Comparison of ENCODE assay signal across 1 cellular context in the genomic region with DNA sequence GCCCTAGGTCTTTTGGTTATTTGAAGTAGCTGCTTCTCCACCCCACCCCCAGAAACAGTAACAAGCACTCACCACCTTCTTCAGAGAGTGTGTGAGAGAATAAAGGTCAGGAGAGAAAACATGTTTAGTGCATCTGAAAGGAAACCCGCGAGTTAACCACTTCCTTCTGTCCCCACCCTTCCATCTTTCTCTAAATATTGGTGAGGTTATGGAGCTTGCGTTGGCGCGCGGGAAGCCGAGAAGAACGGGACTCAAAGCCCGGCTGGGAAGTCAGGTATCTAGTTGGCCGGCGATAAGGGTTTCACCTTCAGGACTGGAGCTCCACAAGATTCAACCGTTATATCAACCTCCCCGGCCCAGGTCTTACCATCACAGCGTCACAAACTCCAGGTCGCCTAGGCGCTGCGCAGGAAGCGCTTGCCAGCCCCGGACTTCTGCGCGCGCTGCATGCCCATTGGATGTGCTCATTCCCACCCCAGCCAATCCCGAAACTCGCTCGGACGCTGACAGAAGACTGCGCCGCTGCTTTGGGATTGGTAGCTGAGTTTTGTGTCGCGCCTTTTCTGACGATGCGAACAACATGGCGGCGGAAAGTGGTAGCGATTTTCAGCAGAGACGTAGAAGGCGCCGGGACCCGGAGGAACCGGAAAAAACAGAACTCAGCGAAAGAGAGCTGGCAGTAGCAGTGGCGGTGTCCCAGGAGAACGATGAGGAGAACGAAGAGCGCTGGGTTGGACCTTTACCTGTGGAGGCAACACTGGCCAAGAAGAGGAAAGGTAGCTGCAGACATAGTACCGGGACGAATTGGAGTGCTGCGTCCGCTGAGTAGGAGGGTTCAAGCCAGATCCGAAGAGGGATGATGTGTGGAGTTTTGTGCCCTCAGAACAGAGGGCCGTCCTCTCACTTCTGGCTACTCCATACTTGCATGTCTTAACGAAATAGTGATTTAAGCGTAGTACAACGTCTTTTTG.
A peak's percentile ranks its signal among the peaks of the same experiment; 100 is the strongest.
TF ChIP-seq lines count a peak whose summit lies in the region.

A gene with protein sequence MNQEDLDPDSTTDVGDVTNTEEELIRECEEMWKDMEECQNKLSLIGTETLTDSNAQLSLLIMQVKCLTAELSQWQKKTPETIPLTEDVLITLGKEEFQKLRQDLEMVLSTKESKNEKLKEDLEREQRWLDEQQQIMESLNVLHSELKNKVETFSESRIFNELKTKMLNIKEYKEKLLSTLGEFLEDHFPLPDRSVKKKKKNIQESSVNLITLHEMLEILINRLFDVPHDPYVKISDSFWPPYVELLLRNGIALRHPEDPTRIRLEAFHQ (minus strand): TSS at position 438 of the 971 bp plus-strand sequence. CDS start 8,261 bp downstream, outside the sequence.
A gene (plus strand): TSS at position 566 of the 971 bp plus-strand sequence. CDS start 15 bp downstream, at position 581.

TF ChIP-seq in GM12878, 131 proteins besides CTCF, POLR2A, EP300 and RAD21 (continued from another document):
- TF ChIP-seq, protein P1, sequence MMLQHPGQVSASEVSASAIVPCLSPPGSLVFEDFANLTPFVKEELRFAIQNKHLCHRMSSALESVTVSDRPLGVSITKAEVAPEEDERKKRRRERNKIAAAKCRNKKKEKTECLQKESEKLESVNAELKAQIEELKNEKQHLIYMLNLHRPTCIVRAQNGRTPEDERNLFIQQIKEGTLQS (IDR thresholded peaks at IDR 0.05; ENCODE audit: borderline replicate concordance, extremely low read depth, low read depth, low read length) = peak; percentile 58; the same call in 1 of the 2 replicates
- TF ChIP-seq CREB1 (IDR thresholded peaks at IDR 0.05; ENCODE audit: low read depth) (peak; percentile 100), YY1 (IDR thresholded peaks at IDR 0.05; ENCODE audit: low read depth, low read length) (peak; percentile 99), CBX5 (IDR thresholded peaks at IDR 0.05; ENCODE audit: low read depth) (peak; percentile 91; the same call in 1 of the 2 replicates)
